In the genomic region with DNA sequence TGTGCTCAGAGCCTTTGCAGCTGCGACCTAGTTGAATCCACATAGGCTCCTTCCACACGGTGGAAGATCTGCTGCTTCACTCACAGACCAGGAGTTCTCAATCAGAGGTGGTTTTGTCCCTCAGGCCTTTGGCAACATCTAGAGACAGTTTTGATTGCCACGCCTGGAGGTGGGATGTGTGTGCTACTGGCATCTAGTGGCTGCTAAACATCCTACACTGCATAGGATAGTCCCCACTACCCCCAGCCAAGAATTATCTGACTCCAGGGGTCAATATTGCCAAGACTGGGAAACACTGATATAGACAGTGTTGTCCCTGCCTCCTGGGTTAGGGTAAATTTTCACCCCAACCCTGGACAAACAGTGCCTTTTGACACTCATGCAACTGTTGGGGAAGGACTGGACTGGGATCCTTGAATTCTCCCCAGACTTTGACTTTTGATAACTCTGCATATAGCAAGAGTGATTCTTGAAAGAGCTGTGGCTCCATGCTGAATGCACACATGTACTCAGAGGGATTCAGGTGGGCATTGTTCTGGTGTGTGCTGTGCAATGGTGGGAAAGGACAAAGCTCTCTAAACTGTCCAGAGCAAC, we compare ENCODE assay signal across 8 cellular contexts. TPM values are rescaled to one million over a fixed set of nuclear protein-coding genes. Genes with fewer than 3 reads are reported as not detected.
DNase-seq lines count a peak whose midpoint lies in the region; ATAC-seq and TF ChIP-seq lines count a peak whose summit lies in the region.

No MANE protein-coding gene starts in this region.

- H3K36me3 ChIP-seq in RWPE2 (ENCODE audit: low read depth), result peaks cover 70% of the 10 kb centered on the region
- H3K36me3 ChIP-seq in hepatocyte (replicated peaks; ENCODE audit: insufficient read depth, low read depth), result no peaks in the 10 kb centered on the region

- no peaks in the 10 kb centered on the region for H4K20me1 ChIP-seq in hepatocyte (ENCODE audit: insufficient read depth, poor library complexity, severe bottlenecking)

- H3K4me1 ChIP-seq in RWPE2 (ENCODE audit: insufficient read depth, poor library complexity, severe bottlenecking) (no peaks in the 10 kb centered on the region), hepatocyte (ENCODE audit: insufficient read depth) (no peaks in the 10 kb centered on the region)

- no peak overlapping the region for H2AFZ ChIP-seq in hepatocyte

- H3K27me3 ChIP-seq in RWPE2 (ENCODE audit: insufficient read depth, poor library complexity, severe bottlenecking) (no peaks in the 10 kb centered on the region), hepatocyte (no peaks in the 10 kb centered on the region)

- H3K4me2 ChIP-seq in hepatocyte, result no peak overlapping the region

- H3K79me2 ChIP-seq in hepatocyte, result no peaks in the 10 kb centered on the region

- POLR2A ChIA-PET in HEK293T (lab: Yijun Ruan, JAX), result no interaction called here

- ATAC-seq in RWPE2 (ENCODE audit: low read depth) (peak; percentile 62), HG03460 (IDR thresholded peaks at IDR 0.05; ENCODE audit: unreplicated experiment) (no peak), GM21737 (IDR thresholded peaks at IDR 0.05; ENCODE audit: unreplicated experiment) (no peak)

- H3K9me3 ChIP-seq in RWPE2 (ENCODE audit: severe bottlenecking) (no peaks in the 10 kb centered on the region), hepatocyte (ENCODE audit: low read depth) (no peaks in the 10 kb centered on the region)

- no peaks in the 10 kb centered on the region for H3K9me2 ChIP-seq in hepatocyte (replicated peaks; ENCODE audit: insufficient read depth)

- whole genome bisulfite sequencing in hepatocyte (ENCODE audit: low lambda C conversion rate, missing lambda C conversion rate), result 65% methylated on average over 3 of the region's 3 CpGs

- peak overlapping the region; percentile 25 for H3K27ac ChIP-seq in RWPE2 (ENCODE audit: poor library complexity, severe bottlenecking)
- no peak overlapping the region for H3K27ac ChIP-seq in hepatocyte

- TF ChIP-seq CTCF in RWPE2 (IDR thresholded peaks at IDR 0.05; ENCODE audit: poor library complexity, severe bottlenecking) (peak; percentile 72), hepatocyte (IDR thresholded peaks at IDR 0.05; ENCODE audit: poor library complexity) (peak; percentile 36)

- H3K4me3 ChIP-seq in RWPE2 (ENCODE audit: severe bottlenecking), result no peak overlapping the region
- no peak overlapping the region for H3K4me3 ChIP-seq in hepatocyte

- CTCF ChIA-PET in HEK293T (lab: Yijun Ruan, JAX), result interaction anchor here (2.0 to 2.9 kb wide), 2 partner anchors 10 to 76 kb away, joined by 6 to 12 read pairs; no protein-coding TSS in a partner anchor

- peak; percentile 53 for DNase-seq in ELR (ENCODE audit: low read depth)
- peak; percentile 51 for DNase-seq in HEK293T (ENCODE audit: extremely low spot score)
- DNase-seq in RWPE2 (ENCODE audit: low spot score), result no peak
- DNase-seq in hepatocyte (ENCODE audit: low spot score), result peak; percentile 34
- no peak for DNase-seq in retina
- no peak for DNase-seq in LoVo (ENCODE audit: low spot score)

TF ChIP-seq in HEK293T, 16 proteins besides CTCF, POLR2A, EP300 and RAD21:
- TF ChIP-seq, protein P1, sequence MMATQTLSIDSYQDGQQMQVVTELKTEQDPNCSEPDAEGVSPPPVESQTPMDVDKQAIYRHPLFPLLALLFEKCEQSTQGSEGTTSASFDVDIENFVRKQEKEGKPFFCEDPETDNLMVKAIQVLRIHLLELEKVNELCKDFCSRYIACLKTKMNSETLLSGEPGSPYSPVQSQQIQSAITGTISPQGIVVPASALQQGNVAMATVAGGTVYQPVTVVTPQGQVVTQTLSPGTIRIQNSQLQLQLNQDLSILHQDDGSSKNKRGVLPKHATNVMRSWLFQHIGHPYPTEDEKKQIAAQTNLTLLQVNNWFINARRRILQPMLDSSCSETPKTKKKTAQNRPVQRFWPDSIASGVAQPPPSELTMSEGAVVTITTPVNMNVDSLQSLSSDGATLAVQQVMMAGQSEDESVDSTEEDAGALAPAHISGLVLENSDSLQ (IDR thresholded peaks at IDR 0.05), result peak; percentile 68
- no peak for TF ChIP-seq TARDBP (IDR thresholded peaks at IDR 0.05)
- TF ChIP-seq FOXM1 (IDR thresholded peaks at IDR 0.05; ENCODE audit: borderline replicate concordance), result no peak
- no peak for TF ChIP-seq SP1 (IDR thresholded peaks at IDR 0.05)
- no peak for TF ChIP-seq BHLHE40 (IDR thresholded peaks at IDR 0.05; ENCODE audit: borderline replicate concordance)
- TF ChIP-seq ELF4 (IDR thresholded peaks at IDR 0.05), result no peak
- TF ChIP-seq FOXA1 (IDR thresholded peaks at IDR 0.05), result no peak
- TF ChIP-seq CTBP1 (IDR thresholded peaks at IDR 0.05; ENCODE audit: borderline replicate concordance), result no peak

RNA-seq across cellular contexts. Expression of gene BAZ2A, which starts 39.8 kb away (rescaled TPM):
- 27.9 and 34.5 TPM in 2 replicates for total RNA-seq in hepatocyte
- polyA plus RNA-seq in hepatocyte, result 33.1 and 42.0 TPM in 2 replicates

RNA-seq across cellular contexts. Expression of gene ATP5F1B, which starts 55.5 kb away (rescaled TPM):
- 478 and 579 TPM in 2 replicates for total RNA-seq in hepatocyte
- 950 and 953 TPM in 2 replicates for polyA plus RNA-seq in hepatocyte

Comparison
In these comparisons a context has a peak if more than half of its experiments do, and no peak if none do; other contexts are left out.
1. DNase-seq: peak in ELR (single experiment), HEK293T (single experiment) and hepatocyte (single experiment); none in RWPE2 (single experiment), retina (single experiment) and LoVo (single experiment).